ENCODE assay signal across 9 cellular contexts in genomic region chr2:50535971-50536759, GRCh38.
DNase-seq lines count a peak whose midpoint lies in the region; ATAC-seq and TF ChIP-seq lines count a peak whose summit lies in the region.
"Had no signal": no experiment of that assay in that cellular context is flagged by ENCODE, and none has a peak within 500 bp of the region (broad histone marks: within the 10 kb centered on the region; RNA-seq: fewer than 3 reads in every experiment).

No MANE protein-coding gene starts in this region.

- no peaks in the 10 kb centered on the region for H3K9me3 ChIP-seq in stomach
- H3K9me3 ChIP-seq: SJCRH30 had no signal

- peaks cover 0 to 3% of the 10 kb centered on the region in 2 donors for H3K27me3 Mint-ChIP-seq in T-cell

- ATAC-seq in HG03025 (IDR thresholded peaks at IDR 0.05; ENCODE audit: low FRiP score, unreplicated experiment) (peak; percentile 67), T-cell (replicated peaks in 1 of 4) (no peak)

- no peak overlapping the region for H3K4me3 ChIP-seq in GM06990 (replicated peaks; ENCODE audit: low read depth, low read length)
- no peak overlapping the region for H3K4me3 ChIP-seq in stomach
- H3K4me3 ChIP-seq: SJCRH30 had no signal

- TF ChIP-seq POLR2A in erythroblast (IDR thresholded peaks at IDR 0.05; ENCODE audit: low read length) (no peak), stomach (IDR thresholded peaks at IDR 0.05) (no peak)

- H3K36me3 ChIP-seq in GM06990 (ENCODE audit: control insufficient read depth, insufficient read depth, low read length) (no peaks in the 10 kb centered on the region), stomach (no peaks in the 10 kb centered on the region)
- H3K36me3 ChIP-seq: SJCRH30 had no signal

- no peak overlapping the region for H3K4me3 Mint-ChIP-seq in T-cell

- intact Hi-C loops in stomach (cut with DNase I; ENCODE audit: low total_unique reads) = no loop called here

- no peak overlapping the region for H3K27ac Mint-ChIP-seq in T-cell

- H3K4me1 ChIP-seq in stomach = peaks cover 0 to 4% (median 0%) of the 10 kb centered on the region in 4 donors
- H3K4me1 ChIP-seq: SJCRH30 had no signal

- no peaks in the 10 kb centered on the region for H3K36me3 Mint-ChIP-seq in T-cell

- H3K9me3 Mint-ChIP-seq in T-cell = no peaks in the 10 kb centered on the region

- POLR2A ChIA-PET in T-cell (lab: Charles Lee) = interaction anchor here in 1 of 2 donors (0.6 kb wide), 1 partner anchor 1706 kb away, joined by 5 read pairs; no protein-coding TSS in a partner anchor

- H3K27me3 ChIP-seq in GM06990 (replicated peaks; ENCODE audit: control insufficient read depth, insufficient read depth, low read length) (no peaks in the 10 kb centered on the region; the same call in 1 of the 2 replicates), stomach (peaks cover 0 to 7% (median 0%) of the 10 kb centered on the region in 3 donors)

- DNase-seq in GM06990 (ENCODE audit: extremely low read depth, insufficient read length) (no peak), NCI-H82 treated with DMSO at 0.1 percent for 48 hours (lab: John Stamatoyannopoulos, UW; ENCODE audit: unreplicated experiment) (peak; percentile 73), erythroblast (lab: John Stamatoyannopoulos, UW) (peak; percentile 12 to 24), stomach (no peak), T-cell (no peak)
- no peak for DNase-seq in activated T-cell treated with anti-CD3 and anti-CD28 coated beads, Interleukin-2, amount 50 U/mL, for 48 hours
- DNase-seq in stimulated activated CD4-positive, alpha-beta T cell treated with anti-CD3 and anti-CD28 coated beads, Interleukin-4, amount 100 ng/mL, for 1 hour = no peak

- no peak for TF ChIP-seq EP300 in stomach (IDR thresholded peaks at IDR 0.05)

- 41 to 60% (median 44%) methylated on average over 11 of the region's 11 CpGs for WGBS in stomach, 5 donors

- no peaks in the 10 kb centered on the region for H3K4me1 Mint-ChIP-seq in T-cell

- TF ChIP-seq CTCF in GM06990 (IDR thresholded peaks at IDR 0.05; ENCODE audit: insufficient read depth, low read length, poor library complexity, severe bottlenecking) (peak; percentile 7), stomach (IDR thresholded peaks at IDR 0.05) (peak in 4 of 7 experiments; percentile 11 to 44 (median 24))

- no peak overlapping the region for H3K27ac ChIP-seq in stomach
- H3K27ac ChIP-seq: SJCRH30 had no signal

- CTCF ChIA-PET in T-cell (lab: Charles Lee) = no interaction called here

Comparison
In these comparisons a context has a peak if more than half of its experiments do, and no peak if none do; other contexts are left out.
1. DNase-seq: peak in NCI-H82 treated with DMSO at 0.1 percent for 48 hours (single experiment) and erythroblast (2 of 2); none in GM06990 (single experiment), stomach (single experiment), activated T-cell treated with anti-CD3 and anti-CD28 coated beads, Interleukin-2, amount 50 U/mL, for 48 hours (0 of 2), T-cell (0 of 34) and stimulated activated CD4-positive, alpha-beta T cell treated with anti-CD3 and anti-CD28 coated beads, Interleukin-4, amount 100 ng/mL, for 1 hour (single experiment).